12 cellular contexts compared by ENCODE assay signal in the genomic region with DNA sequence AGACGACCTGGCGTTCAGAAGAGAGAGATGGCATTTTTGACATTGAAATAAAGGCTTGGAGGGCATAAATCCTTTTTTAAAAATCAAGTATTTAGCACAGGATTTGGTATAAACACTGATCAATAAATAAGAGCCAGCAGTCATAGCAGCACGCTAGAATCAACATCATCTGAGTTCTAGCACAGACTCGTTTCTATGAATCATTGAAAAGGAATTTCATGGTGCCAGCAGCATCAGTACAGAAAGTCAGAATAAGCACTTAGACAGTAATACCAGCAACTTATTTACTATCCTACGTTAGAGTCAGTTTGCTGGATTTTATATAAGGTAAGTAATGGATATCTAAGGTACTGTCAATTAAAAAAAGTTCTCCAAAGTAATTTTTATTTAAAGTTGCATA.
DNase-seq lines count a peak whose midpoint lies in the region; ATAC-seq, FAIRE-seq and TF ChIP-seq lines count a peak whose summit lies in the region.
"Had no signal": no experiment of that assay in that cellular context is flagged by ENCODE, and none has a peak within 500 bp of the region (broad histone marks: within the 10 kb centered on the region; RNA-seq: fewer than 3 reads in every experiment).

No MANE protein-coding gene starts in this region.

- H3K4me1 ChIP-seq in endothelial cell of umbilical vein (ENCODE audit: control insufficient read depth, extremely low read depth, insufficient read depth, low read length) (peaks cover 25% of the 10 kb centered on the region), mesendoderm (ENCODE audit: control insufficient read depth, low read depth, low read length) (no peaks in the 10 kb centered on the region)
- H3K4me1 ChIP-seq: right atrium auricular region had no signal

- ATAC-seq in HG02642 (IDR thresholded peaks at IDR 0.05; ENCODE audit: poor library complexity, unreplicated experiment), result no peak

- H3K9ac ChIP-seq in endothelial cell of umbilical vein (replicated peaks; ENCODE audit: extremely low read depth, insufficient read depth, low read length) (peak overlapping the region; percentile 40), mesendoderm (ENCODE audit: low read length) (no peak overlapping the region)

- H2BK120ac ChIP-seq in mesendoderm (ENCODE audit: low read depth, low read length), result no peak overlapping the region

- no peak overlapping the region for H3K23ac ChIP-seq in mesendoderm (ENCODE audit: low read length)

- POLR2A ChIA-PET in BJ (lab: Charles Lee) (no interaction called here), endothelial cell of umbilical vein (lab: Charles Lee) (no interaction called here)

- H4K20me1 ChIP-seq in endothelial cell of umbilical vein (replicated peaks; ENCODE audit: control insufficient read depth, extremely low read depth, insufficient read depth, low read length), result no peaks in the 10 kb centered on the region

- H3K56ac ChIP-seq in mesendoderm (ENCODE audit: low read length), result no peak overlapping the region

- intact Hi-C loops in endothelial cell of umbilical vein (cut with micrococcal nuclease), result loop anchor here (5.0 kb wide), 1 partner anchor 50 kb away; no protein-coding TSS in a partner anchor

- DNase-seq in BJ (ENCODE audit: low read depth) (peak; percentile 33), NCI-H460 (ENCODE audit: extremely low read depth, low read depth) (peak; percentile 54), endothelial cell of umbilical vein (ENCODE audit: low read depth, low spot score) (peak; percentile 67), mesendoderm (peak; percentile 59), NCI-H345 treated with DMSO at 0.1 percent for 48 hours (lab: John Stamatoyannopoulos, UW; ENCODE audit: unreplicated experiment) (no peak), putamen (ENCODE audit: low spot score) (no peak)
- no peak for DNase-seq in stimulated activated CD8-positive, alpha-beta memory T cell treated with anti-CD3 and anti-CD28 coated beads, Interleukin-4, amount 100 ng/mL, for 48 hours
- DNase-seq: caudate nucleus, COR-L47, NCI-H2171 treated with DMSO at 0.1 percent for 48 hours had no signal

- H3K79me2 ChIP-seq in endothelial cell of umbilical vein (ENCODE audit: control insufficient read depth, insufficient read depth, low read length), result no peaks in the 10 kb centered on the region
- no peaks in the 10 kb centered on the region for H3K79me2 ChIP-seq in mesendoderm (ENCODE audit: control insufficient read depth, insufficient read depth, low read length)

- H3K9me3 ChIP-seq in endothelial cell of umbilical vein (replicated peaks; ENCODE audit: control insufficient read depth, insufficient read depth, low read length), result no peaks in the 10 kb centered on the region
- H3K9me3 ChIP-seq: right atrium auricular region had no signal

- H3K4me2 ChIP-seq in endothelial cell of umbilical vein (ENCODE audit: insufficient read depth, low read length) (peak overlapping the region; percentile 31), mesendoderm (ENCODE audit: low read length) (no peak overlapping the region)

- no peak overlapping the region for H4K8ac ChIP-seq in mesendoderm (ENCODE audit: low read depth, low read length)

- FAIRE-seq in endothelial cell of umbilical vein (lab: Jason Lieb, UNC), result peak; percentile 71

- H3K4me3 ChIP-seq in BJ (ENCODE audit: low read depth, low read length) (no peak overlapping the region), endothelial cell of umbilical vein (replicated peaks in 1 of 3; ENCODE audit: insufficient read depth in 1 of 3, low read depth in 1 of 3, low read length in 3 of 3) (no peak overlapping the region), mesendoderm (ENCODE audit: low read length) (no peak overlapping the region)
- H3K4me3 ChIP-seq: right atrium auricular region had no signal

- no peaks in the 10 kb centered on the region for H3K36me3 ChIP-seq in BJ (ENCODE audit: control insufficient read depth, insufficient read depth, low read length)
- H3K36me3 ChIP-seq in endothelial cell of umbilical vein (ENCODE audit: control insufficient read depth in 2 of 2, extremely low read depth in 1 of 2, insufficient read depth in 2 of 2, low read length in 2 of 2), result no peaks in the 10 kb centered on the region
- H3K36me3 ChIP-seq in mesendoderm (ENCODE audit: control insufficient read depth, insufficient read depth, low read length), result no peaks in the 10 kb centered on the region
- H3K36me3 ChIP-seq: right atrium auricular region had no signal

- no peaks in the 10 kb centered on the region for H3K9me1 ChIP-seq in endothelial cell of umbilical vein (replicated peaks; ENCODE audit: control insufficient read depth, extremely low read depth, insufficient read depth, low read length)

- dilution Hi-C loops in endothelial cell of umbilical vein (cut with MboI; ENCODE audit: extremely low pct_ligation_motif_present, low sequenced_read_pairs), result no loop called here

- no TSS peak for BruUV-seq in endothelial cell of umbilical vein (replicated peaks; lab: Mats Ljungman, UMichigan)

- H2BK5ac ChIP-seq in mesendoderm (ENCODE audit: low read length), result no peak overlapping the region

- H2BK15ac ChIP-seq in mesendoderm (replicated peaks; ENCODE audit: low read depth), result no peak overlapping the region

- H3K4ac ChIP-seq in mesendoderm (ENCODE audit: low read depth, low read length), result no peak overlapping the region

- no peak overlapping the region for H4K5ac ChIP-seq in mesendoderm (ENCODE audit: low read length)

- WGBS in mesendoderm (ENCODE audit: extremely low coverage, insufficient coverage, low lambda C conversion rate), result no CpG with 5 or more reads among the region's 5 CpGs

- no peak overlapping the region for H3K18ac ChIP-seq in mesendoderm (ENCODE audit: low read length)

- CTCF ChIA-PET in BJ (lab: Yijun Ruan, JAX) (interaction anchor here (0.9 kb wide), 1 partner anchor 216 kb away, joined by 3 read pairs; no protein-coding TSS in a partner anchor), endothelial cell of umbilical vein (lab: Charles Lee) (interaction anchor here (0.7 to 1.5 kb wide), 4 partner anchors 17 to 217 kb away, joined by 3 to 7 read pairs (median 3); no protein-coding TSS in a partner anchor)

- H3K27ac ChIP-seq in endothelial cell of umbilical vein (ENCODE audit: insufficient read depth, low read depth, low read length), result peak overlapping the region; percentile 43
- H3K27ac ChIP-seq in mesendoderm (ENCODE audit: low read depth, low read length), result no peak overlapping the region
- H3K27ac ChIP-seq: right atrium auricular region had no signal

- TF ChIP-seq CTCF in BJ (IDR thresholded peaks at IDR 0.05; ENCODE audit: insufficient read depth, low read depth, low read length), result no peak
- TF ChIP-seq CTCF in endothelial cell of umbilical vein (IDR thresholded peaks at IDR 0.05; ENCODE audit: extremely low read depth in 1 of 2, insufficient read depth in 1 of 2, low read depth in 1 of 2, low read length in 2 of 2), result no peak

- no peak for TF ChIP-seq POLR2A in endothelial cell of umbilical vein (IDR thresholded peaks at IDR 0.05; ENCODE audit: low read depth, low read length)

- no peak overlapping the region for H2AK5ac ChIP-seq in mesendoderm (ENCODE audit: low read length)

- H3K27me3 ChIP-seq in BJ (ENCODE audit: control insufficient read depth, insufficient read depth, low read length) (no peaks in the 10 kb centered on the region), endothelial cell of umbilical vein (ENCODE audit: control insufficient read depth in 2 of 2, insufficient read depth in 2 of 2, low read length in 2 of 2) (no peaks in the 10 kb centered on the region), mesendoderm (ENCODE audit: insufficient read depth, low read length, poor library complexity) (no peaks in the 10 kb centered on the region)
- H3K27me3 ChIP-seq: right atrium auricular region had no signal

- H2AFZ ChIP-seq in endothelial cell of umbilical vein (ENCODE audit: low read depth, low read length), result no peak overlapping the region

- no peaks in the 10 kb centered on the region for H3K79me1 ChIP-seq in mesendoderm (ENCODE audit: low read length)

TF ChIP-seq in endothelial cell of umbilical vein, 7 proteins besides CTCF, POLR2A, EP300 and RAD21:
- TF ChIP-seq FOS (IDR thresholded peaks at IDR 0.05; ENCODE audit: borderline replicate concordance, insufficient read depth, low read length), result peak; percentile 57
- TF ChIP-seq EZH2 (IDR thresholded peaks at IDR 0.05; ENCODE audit: borderline replicate concordance, low read depth, low read length, severe bottlenecking), result no peak
TF ChIP-seq in endothelial cell of umbilical vein: peak in this region for 1.

Comparison
In these comparisons a context has a peak if more than half of its experiments do, and no peak if none do; other contexts are left out.
1. DNase-seq: peak in BJ (single experiment), NCI-H460 (single experiment), endothelial cell of umbilical vein (single experiment) and mesendoderm (single experiment); none in stimulated activated CD8-positive, alpha-beta memory T cell treated with anti-CD3 and anti-CD28 coated beads, Interleukin-4, amount 100 ng/mL, for 48 hours (single experiment), NCI-H345 treated with DMSO at 0.1 percent for 48 hours (single experiment) and putamen (single experiment).